In the genomic region with DNA sequence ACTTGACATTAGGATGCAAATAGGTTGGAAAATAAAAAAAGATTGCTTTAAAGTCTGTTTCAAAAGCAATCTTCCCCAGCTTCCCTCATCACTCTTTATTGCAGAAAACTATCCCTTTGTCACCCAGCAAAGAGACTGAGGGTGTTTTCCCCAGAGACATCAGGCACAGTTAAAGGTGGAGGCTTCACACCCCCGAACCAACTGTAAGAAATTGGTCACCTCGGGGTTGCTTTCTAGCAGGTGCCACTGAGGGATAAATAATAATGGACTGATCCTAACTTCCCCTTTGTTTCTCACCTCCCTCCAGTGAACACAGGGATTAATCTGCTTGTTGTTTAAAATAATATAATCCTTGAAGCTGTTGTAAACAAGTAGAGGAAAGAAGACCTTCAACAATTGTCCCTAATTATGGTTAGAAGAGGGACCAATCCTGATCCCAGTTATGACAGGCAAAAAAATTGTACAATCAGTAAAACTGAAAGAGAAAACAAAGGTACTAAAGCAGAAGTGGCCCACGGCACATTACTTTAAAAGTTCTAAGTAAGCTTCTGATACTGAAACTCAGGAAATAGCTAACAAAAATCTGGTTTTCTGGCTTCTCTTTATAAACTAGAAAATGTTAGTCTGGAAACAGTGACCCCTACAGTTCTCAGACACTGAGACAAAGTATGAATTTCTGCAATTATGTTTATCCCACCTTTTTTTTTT, we compare ENCODE assay signal across 10 cellular contexts. TPM values are rescaled to one million over a fixed set of nuclear protein-coding genes. Genes with fewer than 3 reads are reported as not detected.
DNase-seq lines count a peak whose midpoint lies in the region; ATAC-seq, FAIRE-seq and TF ChIP-seq lines count a peak whose summit lies in the region.
"Had no signal": no experiment of that assay in that cellular context is flagged by ENCODE, and none has a peak within 500 bp of the region (broad histone marks: within the 10 kb centered on the region; RNA-seq: fewer than 3 reads in every experiment).

No MANE protein-coding gene starts in this region.

- FAIRE-seq in GM19239 (lab: Jason Lieb, UNC): peak; percentile 96

- H3K4me1 ChIP-seq in PC-9 (replicated peaks; ENCODE audit: insufficient read depth): no peaks in the 10 kb centered on the region

- H3K36me3 Mint-ChIP-seq in activated T-cell treated with anti-CD3 and anti-CD28 coated beads, Interleukin-2, amount 50 U/mL, for 24 hours (ENCODE audit: low read depth): no peaks in the 10 kb centered on the region

- DNase-seq in AG09309 (ENCODE audit: low read depth): no peak
- DNase-seq in GM19239 (ENCODE audit: insufficient read length, low spot score): peak; percentile 28
- DNase-seq in PC-9: no peak
- no peak for DNase-seq in NCI-H226
- no peak for DNase-seq in NCI-H1048 (lab: John Stamatoyannopoulos, UW)
- DNase-seq in SKM-1 (lab: John Stamatoyannopoulos, UW; ENCODE audit: unreplicated experiment): no peak
- no peak for DNase-seq in activated T-cell treated with anti-CD3 and anti-CD28 coated beads, Interleukin-2, amount 50 U/mL, for 24 hours
- DNase-seq: activated CD4-positive, alpha-beta T cell treated with anti-CD3 and anti-CD28 coated beads for 48 hours; effector memory CD4-positive, alpha-beta T cell had no signal

- H3K27ac Mint-ChIP-seq in activated T-cell treated with anti-CD3 and anti-CD28 coated beads, Interleukin-2, amount 50 U/mL, for 24 hours: no peak overlapping the region

- H3K9me3 ChIP-seq in PC-9 (ENCODE audit: insufficient read depth, low read depth): no peaks in the 10 kb centered on the region

- no peaks in the 10 kb centered on the region for H3K79me2 ChIP-seq in PC-9 (ENCODE audit: low read depth)

- no peak overlapping the region for H3K27ac ChIP-seq in PC-9

- intact Hi-C loops in PC-9 (cut with micrococcal nuclease; ENCODE audit: unreplicated experiment): no loop called here

- no peak overlapping the region for H2AFZ ChIP-seq in PC-9

- no TSS peak for BruUV-seq in PC-9 (replicated peaks; lab: Mats Ljungman, UMichigan)

- H3K4me1 Mint-ChIP-seq in activated T-cell treated with anti-CD3 and anti-CD28 coated beads, Interleukin-2, amount 50 U/mL, for 24 hours (ENCODE audit: low read depth): peaks cover 7% of the 10 kb centered on the region

- peaks cover 26% of the 10 kb centered on the region for H3K27me3 ChIP-seq in PC-9 (ENCODE audit: insufficient read depth, low read depth)

- H3K4me3 Mint-ChIP-seq in activated T-cell treated with anti-CD3 and anti-CD28 coated beads, Interleukin-2, amount 50 U/mL, for 24 hours: no peak overlapping the region

- H3F3A ChIP-seq in PC-9 (ENCODE audit: insufficient read depth, low read depth): no peaks in the 10 kb centered on the region

- CTCF ChIA-PET in PC-9 (lab: Charles Lee): interaction anchor here (0.7 kb wide), 1 partner anchor 59 kb away, joined by 8 read pairs; no protein-coding TSS in a partner anchor

- peak; percentile 95 for ATAC-seq in HG02970 (IDR thresholded peaks at IDR 0.05; ENCODE audit: low FRiP score, unreplicated experiment)

- TF ChIP-seq CTCF in AG09309 (IDR thresholded peaks at IDR 0.05; ENCODE audit: control insufficient read depth, insufficient read depth, low read depth, low read length, missing control alignments) (peak; percentile 19), PC-9 (conservative IDR thresholded peaks at IDR 0.05) (peak; percentile 25; the same call in 1 of the 2 replicates)

- no peak overlapping the region for H3K4me3 ChIP-seq in AG09309 (ENCODE audit: control insufficient read depth, low read depth, low read length)
- no peak overlapping the region for H3K4me3 ChIP-seq in PC-9

- H3K4me2 ChIP-seq in PC-9: no peak overlapping the region

- no peaks in the 10 kb centered on the region for H3K36me3 ChIP-seq in PC-9 (ENCODE audit: low read depth)

- no peaks in the 10 kb centered on the region for H3K9me2 ChIP-seq in PC-9 (ENCODE audit: insufficient read depth)

- peaks cover 66% of the 10 kb centered on the region for H3K27me3 Mint-ChIP-seq in activated T-cell treated with anti-CD3 and anti-CD28 coated beads, Interleukin-2, amount 50 U/mL, for 24 hours

- H4K20me1 ChIP-seq in PC-9 (ENCODE audit: insufficient read depth): no peaks in the 10 kb centered on the region

- no peaks in the 10 kb centered on the region for H3K9me3 Mint-ChIP-seq in activated T-cell treated with anti-CD3 and anti-CD28 coated beads, Interleukin-2, amount 50 U/mL, for 24 hours

- POLR2A ChIA-PET in PC-9 (lab: Charles Lee; ENCODE audit: unreplicated experiment): no interaction called here

RNA-seq across cellular contexts. Expression of gene PCSK1, which starts 6.6 kb away (rescaled TPM):
- not detected in 2 replicates for total RNA-seq in PC-9 (2021)
